Comparison of ENCODE assay signal across 9 cellular contexts in the genomic region with DNA sequence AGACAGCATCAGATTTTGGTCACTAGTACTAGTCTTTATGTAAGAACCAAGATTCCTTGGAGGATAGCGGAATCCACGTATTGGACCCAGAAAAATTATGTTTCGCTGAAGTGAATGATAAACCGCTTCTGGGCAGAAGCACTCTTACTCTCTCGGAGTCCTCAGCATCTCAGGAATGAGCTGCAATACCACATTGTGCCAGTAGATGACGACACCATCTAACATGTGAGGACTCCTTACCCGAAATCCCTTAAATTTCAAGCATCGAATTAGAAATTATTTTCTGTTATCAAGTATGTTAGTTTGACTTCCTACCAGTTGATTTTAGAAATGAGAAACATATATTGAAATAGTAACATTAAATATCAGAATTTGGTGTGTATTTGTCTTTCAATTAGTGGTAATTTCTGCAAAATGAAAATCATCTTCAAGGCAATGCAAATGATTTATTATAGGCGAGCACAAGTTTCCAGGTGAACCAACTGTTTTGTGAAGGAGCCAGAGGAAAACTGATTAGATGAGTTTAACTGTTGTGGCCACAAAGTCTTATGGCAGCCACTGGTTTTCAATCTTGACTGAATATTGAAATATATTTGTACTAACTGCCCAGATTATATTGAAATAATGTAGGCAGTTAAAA.
DNase-seq lines count a peak whose midpoint lies in the region; ATAC-seq and TF ChIP-seq lines count a peak whose summit lies in the region.
"Had no signal": no experiment of that assay in that cellular context is flagged by ENCODE, and none has a peak within 500 bp of the region (broad histone marks: within the 10 kb centered on the region; RNA-seq: fewer than 3 reads in every experiment).

No MANE protein-coding gene starts in this region.

- H3F3A ChIP-seq in SK-N-SH (replicated peaks; ENCODE audit: insufficient read depth), result no peaks in the 10 kb centered on the region

- H2AFZ ChIP-seq in SK-N-SH (ENCODE audit: low read depth), result peak overlapping the region; percentile 60

- H3K9me3 ChIP-seq in SK-N-SH, result no peaks in the 10 kb centered on the region
- no peaks in the 10 kb centered on the region for H3K9me3 ChIP-seq in psoas muscle

- H3K9ac ChIP-seq in SK-N-SH, result no peak overlapping the region

- TF ChIP-seq RAD21 in SK-N-SH (IDR thresholded peaks at IDR 0.05; ENCODE audit: low read length), result peak; percentile 99

- POLR2A ChIA-PET in SK-N-SH (lab: Yijun Ruan, JAX), result no interaction called here

- no peak overlapping the region for H3K4me2 ChIP-seq in SK-N-SH

- ATAC-seq in GM21381 (IDR thresholded peaks at IDR 0.05; ENCODE audit: unreplicated experiment) (peak; percentile 73), psoas muscle (peak in 2 of 4 donors; percentile 52 to 61), GM19467 (IDR thresholded peaks at IDR 0.05; ENCODE audit: unreplicated experiment) (no peak)

- 14% methylated on average over 9 of the region's 9 CpGs for WGBS in SK-N-SH (ENCODE audit: low lambda C conversion rate)
- 15 to 17% (median 16%) methylated on average over 9 of the region's 9 CpGs for WGBS in psoas muscle, 3 donors

- H3K4me1 ChIP-seq in SK-N-SH (ENCODE audit: control insufficient read depth in 1 of 2, insufficient read depth in 2 of 2, low read depth in 1 of 2, low read length in 1 of 2) (no peaks in the 10 kb centered on the region; a peak in 1 of 4 replicates), psoas muscle (no peaks in the 10 kb centered on the region)

- no peak overlapping the region for H3K4me3 Mint-ChIP-seq in activated naive CD4-positive, alpha-beta T cell treated with anti-CD3 and anti-CD28 coated beads for 36 hours
- H3K4me3 Mint-ChIP-seq: dendritic cell treated with granulocyte-macrophage colony-stimulating factor and Interleukin-4, amounts not matched to agents 40 ng/mL and 50 ng/mL, for 4 days had no signal

- CTCF ChIA-PET in SK-N-SH (lab: Yijun Ruan, JAX), result interaction anchor here (0.6 to 5.0 kb wide), 22 partner anchors 9 to 599 kb away, joined by 3 to 35 read pairs (median 4); a partner anchor contains a TSS
- CTCF ChIA-PET in activated naive CD4-positive, alpha-beta T cell treated with anti-CD3 and anti-CD28 coated beads for 36 hours (lab: Charles Lee), result interaction anchor here (0.6 to 9.9 kb wide), 12 partner anchors 12 to 374 kb away, joined by 3 to 198 read pairs (median 3); a partner anchor contains a TSS

- intact Hi-C loops in activated naive CD4-positive, alpha-beta T cell treated with anti-CD3 and anti-CD28 coated beads for 36 hours (cut with micrococcal nuclease), result loop anchor here (1.0 to 5.0 kb wide), 10 partner anchors 53 to 989 kb away; a partner anchor contains a TSS
- intact Hi-C loops in psoas muscle (cut with DNase I), result loop anchor here in 1 of 2 donors (5.0 kb wide), 1 partner anchor 989 kb away; no protein-coding TSS in a partner anchor

- DNase-seq in D341Med (ENCODE audit: low spot score) (peak; percentile 57), LNCaP clone FGC (ENCODE audit: low read depth) (peak; percentile 23), SK-N-SH (peak; percentile 54), glomerular visceral epithelial cell (ENCODE audit: extremely low spot score) (peak; percentile 82), psoas muscle (peak in 1 of 2 donors; percentile 16)
- DNase-seq in activated naive CD4-positive, alpha-beta T cell treated with anti-CD3 and anti-CD28 coated beads for 36 hours, result peak; percentile 93

- no peaks in the 10 kb centered on the region for H3K9me3 Mint-ChIP-seq in activated naive CD4-positive, alpha-beta T cell treated with anti-CD3 and anti-CD28 coated beads for 36 hours
- H3K9me3 Mint-ChIP-seq: dendritic cell treated with granulocyte-macrophage colony-stimulating factor and Interleukin-4, amounts not matched to agents 40 ng/mL and 50 ng/mL, for 4 days had no signal

- peaks cover 7% of the 10 kb centered on the region for H3K4me1 Mint-ChIP-seq in activated naive CD4-positive, alpha-beta T cell treated with anti-CD3 and anti-CD28 coated beads for 36 hours (ENCODE audit: low read depth)

- TF ChIP-seq CTCF in LNCaP clone FGC (IDR thresholded peaks at IDR 0.05; ENCODE audit: control insufficient read depth, extremely low read depth, insufficient read depth), result peak; percentile 98
- peak; percentile 99 for TF ChIP-seq CTCF in SK-N-SH (IDR thresholded peaks at IDR 0.05)
- peak; percentile 98 for TF ChIP-seq CTCF in psoas muscle (IDR thresholded peaks at IDR 0.05)

- no peaks in the 10 kb centered on the region for H3K36me3 Mint-ChIP-seq in activated naive CD4-positive, alpha-beta T cell treated with anti-CD3 and anti-CD28 coated beads for 36 hours (ENCODE audit: low read depth)

- no peaks in the 10 kb centered on the region for H3K27me3 Mint-ChIP-seq in activated naive CD4-positive, alpha-beta T cell treated with anti-CD3 and anti-CD28 coated beads for 36 hours (ENCODE audit: low read depth)

- no peak for TF ChIP-seq EP300 in SK-N-SH (IDR thresholded peaks at IDR 0.05; ENCODE audit: borderline replicate concordance in 1 of 2, low read depth in 1 of 2, low read length in 1 of 2)

- H4K20me1 ChIP-seq in SK-N-SH (ENCODE audit: insufficient read depth), result no peaks in the 10 kb centered on the region

- H3K27ac ChIP-seq in SK-N-SH (ENCODE audit: low read depth in 2 of 2, low read length in 1 of 2) (no peak overlapping the region), psoas muscle (no peak overlapping the region)

- no peak overlapping the region for H3K27ac Mint-ChIP-seq in activated naive CD4-positive, alpha-beta T cell treated with anti-CD3 and anti-CD28 coated beads for 36 hours
- H3K27ac Mint-ChIP-seq: dendritic cell treated with granulocyte-macrophage colony-stimulating factor and Interleukin-4, amounts not matched to agents 40 ng/mL and 50 ng/mL, for 4 days had no signal

- H3K79me2 ChIP-seq in SK-N-SH (ENCODE audit: insufficient read depth), result no peaks in the 10 kb centered on the region

- no peaks in the 10 kb centered on the region for H3K36me3 ChIP-seq in SK-N-SH (replicated peaks in 1 of 2; ENCODE audit: control insufficient read depth in 1 of 2, insufficient read depth in 2 of 2, low read length in 1 of 2)
- no peaks in the 10 kb centered on the region for H3K36me3 ChIP-seq in psoas muscle (ENCODE audit: insufficient read depth in 1 of 2, low read depth in 1 of 2)

- H3K4me3 ChIP-seq in LNCaP clone FGC (ENCODE audit: low read depth, low read length), result no peak overlapping the region
- no peak overlapping the region for H3K4me3 ChIP-seq in SK-N-SH (ENCODE audit: low read depth in 2 of 2, low read length in 1 of 2)
- H3K4me3 ChIP-seq in psoas muscle, result no peak overlapping the region

- no peaks in the 10 kb centered on the region for H3K9me2 ChIP-seq in SK-N-SH

- H3K27me3 ChIP-seq in SK-N-SH (ENCODE audit: insufficient read depth), result no peaks in the 10 kb centered on the region
- H3K27me3 ChIP-seq in psoas muscle (ENCODE audit: insufficient read depth in 3 of 3, low read length in 2 of 3), result peaks cover 0 to 2% (median 0%) of the 10 kb centered on the region in 3 donors

TF ChIP-seq in SK-N-SH, 30 proteins besides CTCF, POLR2A, EP300 and RAD21:
- TF ChIP-seq MXI1 (IDR thresholded peaks at IDR 0.05; ENCODE audit: low read depth, low read length), result no peak
- TF ChIP-seq SMC3 (IDR thresholded peaks at IDR 0.05; ENCODE audit: low read depth, low read length), result peak; percentile 96
- TF ChIP-seq NFIC (IDR thresholded peaks at IDR 0.05; ENCODE audit: borderline replicate concordance), result no peak
- no peak for TF ChIP-seq YY1 (IDR thresholded peaks at IDR 0.05; ENCODE audit: low read depth)
- no peak for TF ChIP-seq NRF1 (IDR thresholded peaks at IDR 0.05; ENCODE audit: low read depth, low read length)
- TF ChIP-seq, protein P1, sequence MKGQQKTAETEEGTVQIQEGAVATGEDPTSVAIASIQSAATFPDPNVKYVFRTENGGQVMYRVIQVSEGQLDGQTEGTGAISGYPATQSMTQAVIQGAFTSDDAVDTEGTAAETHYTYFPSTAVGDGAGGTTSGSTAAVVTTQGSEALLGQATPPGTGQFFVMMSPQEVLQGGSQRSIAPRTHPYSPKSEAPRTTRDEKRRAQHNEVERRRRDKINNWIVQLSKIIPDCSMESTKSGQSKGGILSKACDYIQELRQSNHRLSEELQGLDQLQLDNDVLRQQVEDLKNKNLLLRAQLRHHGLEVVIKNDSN (IDR thresholded peaks at IDR 0.05; ENCODE audit: borderline replicate concordance, low read depth), result no peak
- TF ChIP-seq EZH2phosphoT487 (IDR thresholded peaks at IDR 0.05; ENCODE audit: borderline replicate concordance, low read depth), result no peak
- TF ChIP-seq, protein P2, sequence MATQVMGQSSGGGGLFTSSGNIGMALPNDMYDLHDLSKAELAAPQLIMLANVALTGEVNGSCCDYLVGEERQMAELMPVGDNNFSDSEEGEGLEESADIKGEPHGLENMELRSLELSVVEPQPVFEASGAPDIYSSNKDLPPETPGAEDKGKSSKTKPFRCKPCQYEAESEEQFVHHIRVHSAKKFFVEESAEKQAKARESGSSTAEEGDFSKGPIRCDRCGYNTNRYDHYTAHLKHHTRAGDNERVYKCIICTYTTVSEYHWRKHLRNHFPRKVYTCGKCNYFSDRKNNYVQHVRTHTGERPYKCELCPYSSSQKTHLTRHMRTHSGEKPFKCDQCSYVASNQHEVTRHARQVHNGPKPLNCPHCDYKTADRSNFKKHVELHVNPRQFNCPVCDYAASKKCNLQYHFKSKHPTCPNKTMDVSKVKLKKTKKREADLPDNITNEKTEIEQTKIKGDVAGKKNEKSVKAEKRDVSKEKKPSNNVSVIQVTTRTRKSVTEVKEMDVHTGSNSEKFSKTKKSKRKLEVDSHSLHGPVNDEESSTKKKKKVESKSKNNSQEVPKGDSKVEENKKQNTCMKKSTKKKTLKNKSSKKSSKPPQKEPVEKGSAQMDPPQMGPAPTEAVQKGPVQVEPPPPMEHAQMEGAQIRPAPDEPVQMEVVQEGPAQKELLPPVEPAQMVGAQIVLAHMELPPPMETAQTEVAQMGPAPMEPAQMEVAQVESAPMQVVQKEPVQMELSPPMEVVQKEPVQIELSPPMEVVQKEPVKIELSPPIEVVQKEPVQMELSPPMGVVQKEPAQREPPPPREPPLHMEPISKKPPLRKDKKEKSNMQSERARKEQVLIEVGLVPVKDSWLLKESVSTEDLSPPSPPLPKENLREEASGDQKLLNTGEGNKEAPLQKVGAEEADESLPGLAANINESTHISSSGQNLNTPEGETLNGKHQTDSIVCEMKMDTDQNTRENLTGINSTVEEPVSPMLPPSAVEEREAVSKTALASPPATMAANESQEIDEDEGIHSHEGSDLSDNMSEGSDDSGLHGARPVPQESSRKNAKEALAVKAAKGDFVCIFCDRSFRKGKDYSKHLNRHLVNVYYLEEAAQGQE (IDR thresholded peaks at IDR 0.05; ENCODE audit: low read depth, low read length), result no peak
TF ChIP-seq in SK-N-SH: peak in this region for 1.
